ENCODE assay signal across 2 cellular contexts in the genomic region with DNA sequence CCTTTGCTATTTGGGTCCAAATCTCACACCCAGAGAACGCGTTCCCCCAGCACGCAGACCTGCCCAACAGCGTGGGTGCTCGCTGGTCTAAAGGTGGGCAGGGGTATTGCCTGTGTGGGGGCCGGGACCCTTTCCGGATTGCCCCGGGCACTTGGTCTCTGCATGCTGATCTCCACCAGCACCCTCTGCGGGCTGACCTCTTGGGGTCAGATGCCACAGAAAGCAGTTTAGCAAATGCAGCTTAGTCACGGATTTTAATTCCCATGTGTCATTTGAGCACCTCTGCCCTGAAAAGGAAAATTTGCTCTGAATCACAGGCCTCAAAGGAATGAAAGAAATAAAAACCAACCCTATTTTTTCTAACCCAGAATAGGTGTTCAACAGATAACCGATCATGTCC.
TF ChIP-seq lines count a peak whose summit lies in the region.

No MANE protein-coding gene starts in this region.

TF ChIP-seq in IMR-90, 13 proteins besides CTCF, POLR2A, EP300 and RAD21:
- TF ChIP-seq RCOR1 (IDR thresholded peaks at IDR 0.05; ENCODE audit: insufficient replicate concordance, low read length) (no peak), MAFK (IDR thresholded peaks at IDR 0.05; ENCODE audit: low read depth, low read length) (no peak), CEBPB (IDR thresholded peaks at IDR 0.05; ENCODE audit: low read depth, low read length) (no peak), FOS (IDR thresholded peaks at IDR 0.05; ENCODE audit: low read depth, low read length) (no peak), NFE2L2 (IDR thresholded peaks at IDR 0.05; ENCODE audit: low read depth, low read length) (no peak), MAZ (IDR thresholded peaks at IDR 0.05; ENCODE audit: borderline replicate concordance, low read depth, low read length) (no peak), MXI1 (IDR thresholded peaks at IDR 0.05; ENCODE audit: borderline replicate concordance, low read depth, low read length) (no peak), BHLHE40 (IDR thresholded peaks at IDR 0.05; ENCODE audit: low read depth, low read length) (no peak), RFX5 (IDR thresholded peaks at IDR 0.05; ENCODE audit: low read depth, low read length) (no peak), SMC3 (IDR thresholded peaks at IDR 0.05; ENCODE audit: low read depth, low read length) (no peak), CHD1 (IDR thresholded peaks at IDR 0.05; ENCODE audit: low read depth, low read length) (no peak)
- TF ChIP-seq, protein P1, sequence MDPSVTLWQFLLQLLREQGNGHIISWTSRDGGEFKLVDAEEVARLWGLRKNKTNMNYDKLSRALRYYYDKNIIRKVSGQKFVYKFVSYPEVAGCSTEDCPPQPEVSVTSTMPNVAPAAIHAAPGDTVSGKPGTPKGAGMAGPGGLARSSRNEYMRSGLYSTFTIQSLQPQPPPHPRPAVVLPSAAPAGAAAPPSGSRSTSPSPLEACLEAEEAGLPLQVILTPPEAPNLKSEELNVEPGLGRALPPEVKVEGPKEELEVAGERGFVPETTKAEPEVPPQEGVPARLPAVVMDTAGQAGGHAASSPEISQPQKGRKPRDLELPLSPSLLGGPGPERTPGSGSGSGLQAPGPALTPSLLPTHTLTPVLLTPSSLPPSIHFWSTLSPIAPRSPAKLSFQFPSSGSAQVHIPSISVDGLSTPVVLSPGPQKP (IDR thresholded peaks at IDR 0.05; ENCODE audit: borderline replicate concordance, low read depth, low read length) = no peak
- TF ChIP-seq, protein P2, sequence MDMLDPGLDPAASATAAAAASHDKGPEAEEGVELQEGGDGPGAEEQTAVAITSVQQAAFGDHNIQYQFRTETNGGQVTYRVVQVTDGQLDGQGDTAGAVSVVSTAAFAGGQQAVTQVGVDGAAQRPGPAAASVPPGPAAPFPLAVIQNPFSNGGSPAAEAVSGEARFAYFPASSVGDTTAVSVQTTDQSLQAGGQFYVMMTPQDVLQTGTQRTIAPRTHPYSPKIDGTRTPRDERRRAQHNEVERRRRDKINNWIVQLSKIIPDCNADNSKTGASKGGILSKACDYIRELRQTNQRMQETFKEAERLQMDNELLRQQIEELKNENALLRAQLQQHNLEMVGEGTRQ (IDR thresholded peaks at IDR 0.05; ENCODE audit: low read depth, low read length) = no peak

TF ChIP-seq in GM23338, 12 proteins besides CTCF, POLR2A, EP300 and RAD21:
- TF ChIP-seq, protein P3, sequence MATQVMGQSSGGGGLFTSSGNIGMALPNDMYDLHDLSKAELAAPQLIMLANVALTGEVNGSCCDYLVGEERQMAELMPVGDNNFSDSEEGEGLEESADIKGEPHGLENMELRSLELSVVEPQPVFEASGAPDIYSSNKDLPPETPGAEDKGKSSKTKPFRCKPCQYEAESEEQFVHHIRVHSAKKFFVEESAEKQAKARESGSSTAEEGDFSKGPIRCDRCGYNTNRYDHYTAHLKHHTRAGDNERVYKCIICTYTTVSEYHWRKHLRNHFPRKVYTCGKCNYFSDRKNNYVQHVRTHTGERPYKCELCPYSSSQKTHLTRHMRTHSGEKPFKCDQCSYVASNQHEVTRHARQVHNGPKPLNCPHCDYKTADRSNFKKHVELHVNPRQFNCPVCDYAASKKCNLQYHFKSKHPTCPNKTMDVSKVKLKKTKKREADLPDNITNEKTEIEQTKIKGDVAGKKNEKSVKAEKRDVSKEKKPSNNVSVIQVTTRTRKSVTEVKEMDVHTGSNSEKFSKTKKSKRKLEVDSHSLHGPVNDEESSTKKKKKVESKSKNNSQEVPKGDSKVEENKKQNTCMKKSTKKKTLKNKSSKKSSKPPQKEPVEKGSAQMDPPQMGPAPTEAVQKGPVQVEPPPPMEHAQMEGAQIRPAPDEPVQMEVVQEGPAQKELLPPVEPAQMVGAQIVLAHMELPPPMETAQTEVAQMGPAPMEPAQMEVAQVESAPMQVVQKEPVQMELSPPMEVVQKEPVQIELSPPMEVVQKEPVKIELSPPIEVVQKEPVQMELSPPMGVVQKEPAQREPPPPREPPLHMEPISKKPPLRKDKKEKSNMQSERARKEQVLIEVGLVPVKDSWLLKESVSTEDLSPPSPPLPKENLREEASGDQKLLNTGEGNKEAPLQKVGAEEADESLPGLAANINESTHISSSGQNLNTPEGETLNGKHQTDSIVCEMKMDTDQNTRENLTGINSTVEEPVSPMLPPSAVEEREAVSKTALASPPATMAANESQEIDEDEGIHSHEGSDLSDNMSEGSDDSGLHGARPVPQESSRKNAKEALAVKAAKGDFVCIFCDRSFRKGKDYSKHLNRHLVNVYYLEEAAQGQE (IDR thresholded peaks at IDR 0.05; ENCODE audit: unreplicated experiment) = no peak
- TF ChIP-seq, protein P4, sequence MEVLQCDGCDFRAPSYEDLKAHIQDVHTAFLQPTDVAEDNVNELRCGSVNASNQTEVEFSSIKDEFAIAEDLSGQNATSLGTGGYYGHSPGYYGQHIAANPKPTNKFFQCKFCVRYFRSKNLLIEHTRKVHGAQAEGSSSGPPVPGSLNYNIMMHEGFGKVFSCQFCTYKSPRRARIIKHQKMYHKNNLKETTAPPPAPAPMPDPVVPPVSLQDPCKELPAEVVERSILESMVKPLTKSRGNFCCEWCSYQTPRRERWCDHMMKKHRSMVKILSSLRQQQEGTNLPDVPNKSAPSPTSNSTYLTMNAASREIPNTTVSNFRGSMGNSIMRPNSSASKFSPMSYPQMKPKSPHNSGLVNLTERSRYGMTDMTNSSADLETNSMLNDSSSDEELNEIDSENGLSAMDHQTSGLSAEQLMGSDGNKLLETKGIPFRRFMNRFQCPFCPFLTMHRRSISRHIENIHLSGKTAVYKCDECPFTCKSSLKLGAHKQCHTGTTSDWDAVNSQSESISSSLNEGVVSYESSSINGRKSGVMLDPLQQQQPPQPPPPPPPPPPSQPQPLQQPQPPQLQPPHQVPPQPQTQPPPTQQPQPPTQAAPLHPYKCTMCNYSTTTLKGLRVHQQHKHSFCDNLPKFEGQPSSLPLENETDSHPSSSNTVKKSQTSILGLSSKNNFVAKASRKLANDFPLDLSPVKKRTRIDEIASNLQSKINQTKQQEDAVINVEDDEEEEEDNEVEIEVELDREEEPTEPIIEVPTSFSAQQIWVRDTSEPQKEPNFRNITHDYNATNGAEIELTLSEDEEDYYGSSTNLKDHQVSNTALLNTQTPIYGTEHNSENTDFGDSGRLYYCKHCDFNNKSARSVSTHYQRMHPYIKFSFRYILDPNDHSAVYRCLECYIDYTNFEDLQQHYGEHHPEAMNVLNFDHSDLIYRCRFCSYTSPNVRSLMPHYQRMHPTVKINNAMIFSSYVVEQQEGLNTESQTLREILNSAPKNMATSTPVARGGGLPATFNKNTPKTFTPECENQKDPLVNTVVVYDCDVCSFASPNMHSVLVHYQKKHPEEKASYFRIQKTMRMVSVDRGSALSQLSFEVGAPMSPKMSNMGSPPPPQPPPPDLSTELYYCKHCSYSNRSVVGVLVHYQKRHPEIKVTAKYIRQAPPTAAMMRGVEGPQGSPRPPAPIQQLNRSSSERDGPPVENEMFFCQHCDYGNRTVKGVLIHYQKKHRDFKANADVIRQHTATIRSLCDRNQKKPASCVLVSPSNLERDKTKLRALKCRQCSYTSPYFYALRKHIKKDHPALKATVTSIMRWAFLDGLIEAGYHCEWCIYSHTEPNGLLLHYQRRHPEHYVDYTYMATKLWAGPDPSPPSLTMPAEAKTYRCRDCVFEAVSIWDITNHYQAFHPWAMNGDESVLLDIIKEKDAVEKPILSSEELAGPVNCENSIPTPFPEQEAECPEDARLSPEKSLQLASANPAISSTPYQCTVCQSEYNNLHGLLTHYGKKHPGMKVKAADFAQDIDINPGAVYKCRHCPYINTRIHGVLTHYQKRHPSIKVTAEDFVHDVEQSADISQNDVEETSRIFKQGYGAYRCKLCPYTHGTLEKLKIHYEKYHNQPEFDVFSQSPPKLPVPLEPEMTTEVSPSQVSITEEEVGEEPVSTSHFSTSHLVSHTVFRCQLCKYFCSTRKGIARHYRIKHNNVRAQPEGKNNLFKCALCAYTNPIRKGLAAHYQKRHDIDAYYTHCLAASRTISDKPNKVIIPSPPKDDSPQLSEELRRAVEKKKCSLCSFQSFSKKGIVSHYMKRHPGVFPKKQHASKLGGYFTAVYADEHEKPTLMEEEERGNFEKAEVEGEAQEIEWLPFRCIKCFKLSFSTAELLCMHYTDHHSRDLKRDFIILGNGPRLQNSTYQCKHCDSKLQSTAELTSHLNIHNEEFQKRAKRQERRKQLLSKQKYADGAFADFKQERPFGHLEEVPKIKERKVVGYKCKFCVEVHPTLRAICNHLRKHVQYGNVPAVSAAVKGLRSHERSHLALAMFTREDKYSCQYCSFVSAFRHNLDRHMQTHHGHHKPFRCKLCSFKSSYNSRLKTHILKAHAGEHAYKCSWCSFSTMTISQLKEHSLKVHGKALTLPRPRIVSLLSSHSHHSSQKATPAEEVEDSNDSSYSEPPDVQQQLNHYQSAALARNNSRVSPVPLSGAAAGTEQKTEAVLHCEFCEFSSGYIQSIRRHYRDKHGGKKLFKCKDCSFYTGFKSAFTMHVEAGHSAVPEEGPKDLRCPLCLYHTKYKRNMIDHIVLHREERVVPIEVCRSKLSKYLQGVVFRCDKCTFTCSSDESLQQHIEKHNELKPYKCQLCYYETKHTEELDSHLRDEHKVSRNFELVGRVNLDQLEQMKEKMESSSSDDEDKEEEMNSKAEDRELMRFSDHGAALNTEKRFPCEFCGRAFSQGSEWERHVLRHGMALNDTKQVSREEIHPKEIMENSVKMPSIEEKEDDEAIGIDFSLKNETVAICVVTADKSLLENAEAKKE (CRISPR knock-in tag; IDR thresholded peaks at IDR 0.05) = no peak
- TF ChIP-seq ZNF331 (CRISPR knock-in tag; IDR thresholded peaks at IDR 0.05; ENCODE audit: low read depth) (no peak), CREB1 (CRISPR knock-in tag; IDR thresholded peaks at IDR 0.05; ENCODE audit: low read depth) (no peak)
- TF ChIP-seq, protein P5, sequence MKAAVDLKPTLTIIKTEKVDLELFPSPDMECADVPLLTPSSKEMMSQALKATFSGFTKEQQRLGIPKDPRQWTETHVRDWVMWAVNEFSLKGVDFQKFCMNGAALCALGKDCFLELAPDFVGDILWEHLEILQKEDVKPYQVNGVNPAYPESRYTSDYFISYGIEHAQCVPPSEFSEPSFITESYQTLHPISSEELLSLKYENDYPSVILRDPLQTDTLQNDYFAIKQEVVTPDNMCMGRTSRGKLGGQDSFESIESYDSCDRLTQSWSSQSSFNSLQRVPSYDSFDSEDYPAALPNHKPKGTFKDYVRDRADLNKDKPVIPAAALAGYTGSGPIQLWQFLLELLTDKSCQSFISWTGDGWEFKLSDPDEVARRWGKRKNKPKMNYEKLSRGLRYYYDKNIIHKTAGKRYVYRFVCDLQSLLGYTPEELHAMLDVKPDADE (IDR thresholded peaks at IDR 0.05) = no peak
